In the genomic region with DNA sequence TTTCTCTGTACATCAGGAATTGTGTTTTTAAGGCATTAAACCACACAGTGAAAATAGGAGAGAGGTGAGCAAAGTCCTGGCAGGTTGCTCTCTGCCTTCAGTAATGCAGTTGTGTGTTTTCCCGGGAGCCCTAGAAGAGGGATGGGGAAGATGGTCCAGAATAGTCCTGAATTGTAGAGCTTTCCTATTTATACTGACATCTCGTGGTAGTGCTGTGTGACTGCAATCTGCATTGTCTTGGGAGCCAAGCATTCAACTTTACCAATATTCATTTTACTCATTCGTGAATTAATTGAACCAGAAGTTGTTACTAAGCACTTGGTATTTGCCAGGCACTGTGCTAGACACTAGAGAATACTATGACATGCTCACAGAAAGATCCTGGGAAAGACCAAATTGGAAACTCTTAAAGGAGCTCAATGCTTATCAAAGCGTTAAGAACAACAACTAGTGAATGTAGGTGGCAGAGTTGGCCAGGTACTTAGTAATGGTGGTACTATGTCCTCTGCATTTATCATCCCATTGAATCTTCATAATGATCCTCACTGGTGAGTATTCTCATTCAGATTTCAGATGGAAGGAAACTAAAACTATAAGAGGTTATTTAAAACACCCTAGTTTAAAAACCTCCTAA, we compare ENCODE assay signal across 8 cellular contexts.
DNase-seq lines count a peak whose midpoint lies in the region; ATAC-seq, FAIRE-seq and TF ChIP-seq lines count a peak whose summit lies in the region.

No MANE protein-coding gene starts in this region.

- H3K27me3 ChIP-seq in DND-41 (ENCODE audit: insufficient read depth, low read length, poor library complexity) (no peaks in the 10 kb centered on the region), HepG2 (ENCODE audit: control insufficient read depth in 1 of 2, insufficient read depth in 2 of 2, low read length in 2 of 2) (no peaks in the 10 kb centered on the region)

- no peak overlapping the region for H3K4me3 Mint-ChIP-seq in activated T-helper 2 cell treated with anti-CD3 and anti-CD28 coated beads, Interferon-gamma antibody, Interleukin-2, Interleukin-4, amounts not matched to agents 10 μg/mL and 5 μg/mL and 100 μg/mL, durations not matched to agents 14 hours and 24 hours and 36 hours (ENCODE audit: low read depth)

- H3K4me1 ChIP-seq in DND-41 (ENCODE audit: insufficient read depth, low read length) (peaks cover 15% of the 10 kb centered on the region), HepG2 (ENCODE audit: insufficient read depth, low read length) (no peaks in the 10 kb centered on the region)

- H3K36me3 ChIP-seq in DND-41 (ENCODE audit: insufficient read depth, low read length) (no peaks in the 10 kb centered on the region), HepG2 (replicated peaks in 1 of 2; ENCODE audit: control insufficient read depth in 1 of 2, insufficient read depth in 2 of 2, low read length in 2 of 2) (no peaks in the 10 kb centered on the region)

- H3K79me2 ChIP-seq in DND-41 (ENCODE audit: insufficient read depth, low read length): no peaks in the 10 kb centered on the region
- no peaks in the 10 kb centered on the region for H3K79me2 ChIP-seq in HepG2 (ENCODE audit: insufficient read depth, low read length)

- POLR2A ChIA-PET in HepG2 (lab: Yijun Ruan, JAX): no interaction called here

- H3K27me3 Mint-ChIP-seq in activated T-helper 2 cell treated with anti-CD3 and anti-CD28 coated beads, Interferon-gamma antibody, Interleukin-2, Interleukin-4, amounts not matched to agents 10 μg/mL and 5 μg/mL and 100 μg/mL, durations not matched to agents 14 hours and 24 hours and 36 hours (ENCODE audit: low read depth): peaks cover 47% of the 10 kb centered on the region

- 0 out of 2 replicates have a peak, but pooled peaks have one; percentile 31 for TF ChIP-seq RAD21 in HepG2 (CRISPR knock-in tag; IDR thresholded peaks at IDR 0.05)

- intact Hi-C loops in HepG2 (cut with micrococcal nuclease; ENCODE audit: unreplicated experiment): loop anchor here (1.0 to 5.0 kb wide), 3 partner anchors 215 to 1102 kb away; partner anchors contain the start of gene TRIB2
- intact Hi-C loops in activated T-helper 2 cell treated with anti-CD3 and anti-CD28 coated beads, Interferon-gamma antibody, Interleukin-2, Interleukin-4, amounts not matched to agents 10 μg/mL and 5 μg/mL and 100 μg/mL, durations not matched to agents 14 hours and 24 hours and 36 hours (cut with micrococcal nuclease): loop anchor here (1.0 to 5.0 kb wide), 2 partner anchors 204 to 1101 kb away; no protein-coding TSS in a partner anchor

- no TSS peak for BruUV-seq in HepG2 (replicated peaks; lab: Mats Ljungman, UMichigan)

- ATAC-seq in DND-41 (ENCODE audit: insufficient read depth, low read depth): peak; percentile 73
- peak; percentile 92 for ATAC-seq in HepG2
- ATAC-seq in HG02588 (IDR thresholded peaks at IDR 0.05; ENCODE audit: unreplicated experiment): no peak

- no peak overlapping the region for H3K27ac Mint-ChIP-seq in activated T-helper 2 cell treated with anti-CD3 and anti-CD28 coated beads, Interferon-gamma antibody, Interleukin-2, Interleukin-4, amounts not matched to agents 10 μg/mL and 5 μg/mL and 100 μg/mL, durations not matched to agents 14 hours and 24 hours and 36 hours

- H3K4me2 ChIP-seq in DND-41 (ENCODE audit: insufficient read depth, low read length) (no peak overlapping the region), HepG2 (ENCODE audit: low read depth, low read length) (no peak overlapping the region)

- in situ Hi-C loops in HepG2 (cut with HindIII; ENCODE audit: extremely low pct_ligation_motif_present, low pct_unique_long_range_greater_than_20kb): no loop called here

- WGBS in HepG2 (ENCODE audit: low lambda C conversion rate): 8% methylated on average over 4 of the region's 4 CpGs

- peaks cover 12% of the 10 kb centered on the region for H3K4me1 Mint-ChIP-seq in activated T-helper 2 cell treated with anti-CD3 and anti-CD28 coated beads, Interferon-gamma antibody, Interleukin-2, Interleukin-4, amounts not matched to agents 10 μg/mL and 5 μg/mL and 100 μg/mL, durations not matched to agents 14 hours and 24 hours and 36 hours (ENCODE audit: low read depth)

- no peak overlapping the region for H3K4me3 ChIP-seq in DND-41 (ENCODE audit: low read depth in 1 of 2, low read length in 2 of 2)
- no peak overlapping the region for H3K4me3 ChIP-seq in HFF-Myc (replicated peaks; ENCODE audit: low read depth, low read length)
- H3K4me3 ChIP-seq in HepG2 (replicated peaks in 1 of 3; ENCODE audit: insufficient read depth in 1 of 3, low read depth in 2 of 3, low read length in 3 of 3): no peak overlapping the region

- TF ChIP-seq CTCF in DND-41 (IDR thresholded peaks at IDR 0.05; ENCODE audit: borderline replicate concordance, extremely low read depth, low read length, poor library complexity, severe bottlenecking): peak; percentile 79
- TF ChIP-seq CTCF in HFF-Myc (IDR thresholded peaks at IDR 0.05; ENCODE audit: low read depth, low read length, missing control alignments): peak; percentile 86
- peak; percentile 77 for TF ChIP-seq CTCF in HepG2 (CRISPR knock-in tag; IDR thresholded peaks at IDR 0.05)

- TF ChIP-seq EP300 in HepG2 (IDR thresholded peaks at IDR 0.05; ENCODE audit: low read depth in 2 of 2, low read length in 2 of 2): no peak
- no peak for TF ChIP-seq EP300 in HepG2 (CRISPR knock-in tag; IDR thresholded peaks at IDR 0.05; ENCODE audit: borderline replicate concordance)

- H3K9me3 ChIP-seq in DND-41 (ENCODE audit: insufficient read depth, low read length, severe bottlenecking) (no peaks in the 10 kb centered on the region), HepG2 (ENCODE audit: low read length) (no peaks in the 10 kb centered on the region)

- DNase-seq in DND-41 (peak; percentile 19), HFF-Myc (ENCODE audit: extremely low read depth, low read depth) (no peak), NCI-H526 (lab: John Stamatoyannopoulos, UW) (peak; percentile 11 to 50), cerebellum (ENCODE audit: low spot score) (peak; percentile 44), HepG2 (ENCODE audit: low spot score) (peak; percentile 3), NCI-H146 treated with DMSO at 0.1 percent for 48 hours (lab: John Stamatoyannopoulos, UW; ENCODE audit: unreplicated experiment) (no peak)
- no peak for DNase-seq in activated T-helper 2 cell treated with anti-CD3 and anti-CD28 coated beads, Interferon-gamma antibody, Interleukin-2, Interleukin-4, amounts not matched to agents 10 μg/mL and 5 μg/mL and 100 μg/mL, durations not matched to agents 14 hours and 24 hours and 36 hours (ENCODE audit: low spot score)

- no peak overlapping the region for H2AFZ ChIP-seq in DND-41 (ENCODE audit: low read depth, low read length)
- no peak overlapping the region for H2AFZ ChIP-seq in HepG2 (ENCODE audit: low read length)

- H4K20me1 ChIP-seq in DND-41 (ENCODE audit: insufficient read depth, low read length): no peaks in the 10 kb centered on the region
- H4K20me1 ChIP-seq in HepG2 (ENCODE audit: insufficient read depth, low read length): no peaks in the 10 kb centered on the region

- no peaks in the 10 kb centered on the region for H3K9me3 Mint-ChIP-seq in activated T-helper 2 cell treated with anti-CD3 and anti-CD28 coated beads, Interferon-gamma antibody, Interleukin-2, Interleukin-4, amounts not matched to agents 10 μg/mL and 5 μg/mL and 100 μg/mL, durations not matched to agents 14 hours and 24 hours and 36 hours

- CTCF ChIA-PET in HepG2 (lab: Yijun Ruan, JAX; ENCODE audit: low intra/inter-chr PET ratio, low total read pairs): interaction anchor here (0.6 to 1.1 kb wide), 3 partner anchors 498 to 1122 kb away, joined by 3 read pairs; no protein-coding TSS in a partner anchor

- no peak for TF ChIP-seq POLR2A in HepG2 (IDR thresholded peaks at IDR 0.05; ENCODE audit: insufficient read depth in 1 of 2, low read depth in 2 of 2, low read length in 2 of 2)

- H3K9ac ChIP-seq in DND-41 (ENCODE audit: low read depth, low read length) (no peak overlapping the region), HepG2 (ENCODE audit: insufficient read depth, low read depth, low read length) (no peak overlapping the region)

- H3K27ac ChIP-seq in DND-41 (ENCODE audit: low read length) (no peak overlapping the region), HepG2 (ENCODE audit: extremely low read length, insufficient read depth, low read length) (no peak overlapping the region)

- H3K36me3 Mint-ChIP-seq in activated T-helper 2 cell treated with anti-CD3 and anti-CD28 coated beads, Interferon-gamma antibody, Interleukin-2, Interleukin-4, amounts not matched to agents 10 μg/mL and 5 μg/mL and 100 μg/mL, durations not matched to agents 14 hours and 24 hours and 36 hours (ENCODE audit: low read depth): no peaks in the 10 kb centered on the region

- peak; percentile 91 for FAIRE-seq in HepG2 (lab: Jason Lieb, UNC)

TF ChIP-seq in HepG2, 621 proteins besides CTCF, POLR2A, EP300 and RAD21:
- TF ChIP-seq YEATS2 (CRISPR knock-in tag; IDR thresholded peaks at IDR 0.05; ENCODE audit: borderline replicate concordance) (0 out of 2 replicates have a peak, but pooled peaks have one; percentile 20), SMC3 (IDR thresholded peaks at IDR 0.05; ENCODE audit: low read length) (peak; percentile 92), ZNF639 (CRISPR knock-in tag; conservative IDR thresholded peaks at IDR 0.05) (no peak), STAG1 (CRISPR knock-in tag; IDR thresholded peaks at IDR 0.05) (peak; percentile 80)

Comparison
In these comparisons a context has a peak if more than half of its experiments do, and no peak if none do; other contexts are left out.
1. DNase-seq: peak in DND-41 (single experiment), NCI-H526 (2 of 2), cerebellum (single experiment) and HepG2 (single experiment); none in HFF-Myc (single experiment), NCI-H146 treated with DMSO at 0.1 percent for 48 hours (single experiment) and activated T-helper 2 cell treated with anti-CD3 and anti-CD28 coated beads, Interferon-gamma antibody, Interleukin-2, Interleukin-4, amounts not matched to agents 10 μg/mL and 5 μg/mL and 100 μg/mL, durations not matched to agents 14 hours and 24 hours and 36 hours (single experiment).
2. Peak in every context shown above with its lines, with median percentiles within 50 percentile points of each other: CTCF ChIP-seq.